ENCODE assay signal across 9 cellular contexts in the genomic region with DNA sequence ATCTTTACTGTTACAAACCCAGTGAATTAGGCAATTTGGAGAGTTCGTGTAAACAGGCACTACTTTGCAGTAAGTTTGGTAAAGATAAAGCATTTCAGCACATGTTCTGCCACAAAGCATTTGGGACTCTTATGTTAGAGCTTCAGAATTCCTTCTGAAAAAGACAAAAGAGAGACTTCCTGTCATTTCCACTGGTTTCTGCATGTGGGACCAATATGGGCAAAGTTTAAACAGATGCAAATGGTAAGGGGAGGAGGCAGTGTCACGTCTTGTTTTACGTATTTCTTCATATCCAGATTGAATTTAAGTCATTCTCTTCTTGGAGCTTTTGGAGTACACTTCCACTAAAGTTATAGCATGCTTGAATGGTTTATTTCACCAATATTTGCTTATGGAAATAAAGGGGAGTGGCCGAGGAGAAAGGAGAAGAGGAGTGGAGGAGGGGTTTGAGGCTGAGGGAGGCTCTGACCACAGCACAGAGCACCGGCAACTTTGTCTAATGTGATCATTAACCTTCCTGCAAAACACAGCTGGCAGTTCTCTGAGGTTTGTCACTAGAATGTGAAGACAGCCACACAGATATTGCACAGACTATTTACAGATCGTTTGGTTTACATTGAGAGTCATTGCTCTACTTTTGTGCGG. TPM values are rescaled to one million over a fixed set of nuclear protein-coding genes. Genes with fewer than 3 reads are reported as not detected.
DNase-seq lines count a peak whose midpoint lies in the region; ATAC-seq and TF ChIP-seq lines count a peak whose summit lies in the region.
"Had no signal": no experiment of that assay in that cellular context is flagged by ENCODE, and none has a peak within 500 bp of the region (broad histone marks: within the 10 kb centered on the region; RNA-seq: fewer than 3 reads in every experiment).

A gene with protein sequence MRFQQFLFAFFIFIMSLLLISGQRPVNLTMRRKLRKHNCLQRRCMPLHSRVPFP (plus strand): TSS at position 499 of the 645 bp plus-strand sequence. CDS start 154 bp downstream, outside the sequence.

- CTCF ChIA-PET in RWPE1 (lab: Yijun Ruan, JAX), result no interaction called here

- no peaks in the 10 kb centered on the region for H3K36me3 ChIP-seq in ascending aorta

- DNase-seq in D341Med (ENCODE audit: low spot score) (no peak), ascending aorta (ENCODE audit: low spot score in 2 of 2) (no peak), RWPE1 (ENCODE audit: low spot score) (no peak), inferior parietal cortex (ENCODE audit: extremely low spot score) (no peak)

- H3K9me3 ChIP-seq in iPS-18c (ENCODE audit: control insufficient read depth, insufficient read depth, low read length), result no peaks in the 10 kb centered on the region
- H3K9me3 ChIP-seq in ascending aorta, result no peaks in the 10 kb centered on the region

- no peak within 1 kb of the TSS for H3K27ac ChIP-seq in ascending aorta
- H3K27ac ChIP-seq in RWPE1, result no peak within 1 kb of the TSS

- TF ChIP-seq CTCF in ascending aorta (IDR thresholded peaks at IDR 0.05), result no peak
- TF ChIP-seq CTCF in RWPE1 (conservative IDR thresholded peaks at IDR 0.05; ENCODE audit: low read depth), result no peak

- POLR2A ChIA-PET in RWPE1 (lab: Yijun Ruan, JAX; ENCODE audit: low non-redundant PET), result no interaction called here

- intact Hi-C loops in ascending aorta (cut with DNase I), result no loop called here

- no peaks in the 10 kb centered on the region for H3K4me1 ChIP-seq in ascending aorta

- H3K4me3 ChIP-seq in iPS-18c (ENCODE audit: insufficient read depth, low read depth, low read length), result peak within 1 kb of the TSS; percentile 75
- H3K4me3 ChIP-seq in ascending aorta, result no peak within 1 kb of the TSS

- no peaks in the 10 kb centered on the region for H3K27me3 ChIP-seq in ascending aorta

- ATAC-seq in GM18499 (IDR thresholded peaks at IDR 0.05; ENCODE audit: insufficient read depth, unreplicated experiment) (peak; percentile 98), GM21619 (IDR thresholded peaks at IDR 0.05; ENCODE audit: unreplicated experiment) (peak; percentile 99), HG03520 (IDR thresholded peaks at IDR 0.05; ENCODE audit: unreplicated experiment) (peak; percentile 100)

RNA-seq across cellular contexts. Expression of the gene that starts here (rescaled TPM):
- not detected for total RNA-seq in ascending aorta
- total RNA-seq: T-helper 1 cell treated with Interleukin-12 subunit alpha and Interleukin-12 subunit beta and Interleukin-4 antibody, amounts not matched to agents 30 ng/mL and 1 ng/mL, for 36 hours had no signal
